In the genomic region with DNA sequence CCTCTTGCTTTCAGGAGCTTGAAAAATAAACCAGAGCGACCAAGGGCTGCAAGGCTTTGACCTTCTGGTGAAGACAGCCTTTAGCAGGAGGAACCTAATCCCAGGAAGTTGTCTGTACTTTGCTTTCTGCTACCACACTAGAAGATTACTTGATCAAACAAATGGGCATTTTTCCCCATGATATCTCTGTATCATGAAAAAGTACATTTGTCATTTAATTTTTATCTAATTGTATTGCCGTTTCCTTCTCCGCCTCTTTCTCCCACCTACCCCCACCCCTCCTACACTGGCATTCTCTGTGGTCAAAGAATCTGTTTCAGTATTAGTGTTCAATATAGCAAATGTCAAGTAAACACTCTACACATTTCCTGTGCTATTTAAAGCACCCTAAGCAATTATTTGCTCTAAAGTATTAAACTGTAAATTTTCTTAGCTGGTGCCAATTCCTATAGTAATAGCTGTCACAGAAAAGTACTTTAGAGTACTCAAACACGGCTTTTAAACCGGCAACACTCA, we compare ENCODE assay signal across 8 cellular contexts. TPM values are rescaled to one million over a fixed set of nuclear protein-coding genes. Genes with fewer than 3 reads are reported as not detected.
A peak's percentile ranks its signal among the peaks of the same experiment; 100 is the strongest.
DNase-seq lines count a peak whose midpoint lies in the region; ATAC-seq and TF ChIP-seq lines count a peak whose summit lies in the region.

No MANE protein-coding gene starts in this region.

- H4K20me1 ChIP-seq in Karpas-422 (ENCODE audit: insufficient read depth, low read depth, low read length): no peaks in the 10 kb centered on the region

- ATAC-seq in activated CD4-positive, CD25-positive, alpha-beta regulatory T cell treated with anti-CD3 and anti-CD28 coated beads, Interleukin-2, amount 50 U/mL, for 24 hours: peak; percentile 88 to 93
- ATAC-seq in HG03039 (IDR thresholded peaks at IDR 0.05; ENCODE audit: unreplicated experiment): peak; percentile 96
- ATAC-seq in stimulated activated effector memory CD8-positive, alpha-beta T cell treated with anti-CD3 and anti-CD28 coated beads, Interleukin-12 subunit alpha, Interleukin-12 subunit beta, amount 100 ng/mL, for 72 hours: peak; percentile 84

- H2AFZ ChIP-seq in Karpas-422 (ENCODE audit: low read length): no peak overlapping the region

- H3K4me3 Mint-ChIP-seq in stimulated activated effector memory CD8-positive, alpha-beta T cell treated with anti-CD3 and anti-CD28 coated beads, Interleukin-12 subunit alpha, Interleukin-12 subunit beta, amount 100 ng/mL, for 72 hours: peak overlapping the region; percentile 45

- H3K36me3 ChIP-seq in Karpas-422 (ENCODE audit: insufficient read depth, low read length): no peaks in the 10 kb centered on the region
- no peaks in the 10 kb centered on the region for H3K36me3 ChIP-seq in brain microvascular endothelial cell (replicated peaks)

- H3K9me3 Mint-ChIP-seq in stimulated activated effector memory CD8-positive, alpha-beta T cell treated with anti-CD3 and anti-CD28 coated beads, Interleukin-12 subunit alpha, Interleukin-12 subunit beta, amount 100 ng/mL, for 72 hours: no peaks in the 10 kb centered on the region

- peaks cover 56% of the 10 kb centered on the region for H3K4me1 Mint-ChIP-seq in stimulated activated effector memory CD8-positive, alpha-beta T cell treated with anti-CD3 and anti-CD28 coated beads, Interleukin-12 subunit alpha, Interleukin-12 subunit beta, amount 100 ng/mL, for 72 hours

- H3K27me3 ChIP-seq in Karpas-422 (ENCODE audit: low read length): no peaks in the 10 kb centered on the region
- no peaks in the 10 kb centered on the region for H3K27me3 ChIP-seq in brain microvascular endothelial cell (replicated peaks)

- peak overlapping the region; percentile 84 for H3K27ac Mint-ChIP-seq in stimulated activated effector memory CD8-positive, alpha-beta T cell treated with anti-CD3 and anti-CD28 coated beads, Interleukin-12 subunit alpha, Interleukin-12 subunit beta, amount 100 ng/mL, for 72 hours

- peaks cover 57% of the 10 kb centered on the region for H3K36me3 Mint-ChIP-seq in stimulated activated effector memory CD8-positive, alpha-beta T cell treated with anti-CD3 and anti-CD28 coated beads, Interleukin-12 subunit alpha, Interleukin-12 subunit beta, amount 100 ng/mL, for 72 hours

- no peaks in the 10 kb centered on the region for H3K4me1 ChIP-seq in Karpas-422 (ENCODE audit: low read length)

- H3K9me3 ChIP-seq in Karpas-422 (ENCODE audit: low read length): no peaks in the 10 kb centered on the region

- no peak for DNase-seq in activated CD4-positive, CD25-positive, alpha-beta regulatory T cell treated with anti-CD3 and anti-CD28 coated beads, Interleukin-2, amount 50 U/mL, for 72 hours
- peak; percentile 26 to 38 for DNase-seq in activated CD4-positive, alpha-beta T cell treated with anti-CD3 and anti-CD28 coated beads, Interleukin-2, amount 50 U/mL, for 4 hours
- no peak for DNase-seq in stimulated activated effector memory CD8-positive, alpha-beta T cell treated with anti-CD3 and anti-CD28 coated beads, Interleukin-12 subunit alpha, Interleukin-12 subunit beta, amount 100 ng/mL, for 72 hours (ENCODE audit: low spot score in 2 of 2)
- DNase-seq in pons (ENCODE audit: low spot score) (no peak), Karpas-422 (no peak), brain microvascular endothelial cell (no peak)

- in situ Hi-C loops in brain microvascular endothelial cell (cut with HindIII; ENCODE audit: low pct_ligation_motif_present, low sequenced_read_pairs): no loop called here

- H3K9ac ChIP-seq in Karpas-422 (ENCODE audit: low read length): no peak overlapping the region

- H3K27ac ChIP-seq in Karpas-422 (ENCODE audit: low read length) (no peak overlapping the region), brain microvascular endothelial cell (no peak overlapping the region)

- H3K4me2 ChIP-seq in Karpas-422 (ENCODE audit: low read depth, low read length, poor library complexity, severe bottlenecking): no peak overlapping the region

- H3K4me3 ChIP-seq in Karpas-422 (ENCODE audit: low read length) (no peak overlapping the region), brain microvascular endothelial cell (ENCODE audit: low read depth, low read length) (no peak overlapping the region)

- H3K9me2 ChIP-seq in Karpas-422 (replicated peaks; ENCODE audit: insufficient read depth, low read length): no peaks in the 10 kb centered on the region

- H3K79me2 ChIP-seq in Karpas-422 (ENCODE audit: low read length): no peaks in the 10 kb centered on the region

- no peak for TF ChIP-seq CTCF in brain microvascular endothelial cell (IDR thresholded peaks at IDR 0.05; ENCODE audit: low read depth, low read length, missing control alignments)

RNA-seq across cellular contexts. Expression of gene ATXN1, which starts 29.7 kb away (rescaled TPM):
- 0.37 and 1.2 TPM in 2 replicates for total RNA-seq in Karpas-422 (2014; rRNA removed; shearing (Covaris generic); ENCODE audit: low replicate concordance)

Comparison
In these comparisons a context has a peak if more than half of its experiments do, and no peak if none do; other contexts are left out.
1. DNase-seq: peak in activated CD4-positive, alpha-beta T cell treated with anti-CD3 and anti-CD28 coated beads, Interleukin-2, amount 50 U/mL, for 4 hours (2 of 2); none in activated CD4-positive, CD25-positive, alpha-beta regulatory T cell treated with anti-CD3 and anti-CD28 coated beads, Interleukin-2, amount 50 U/mL, for 72 hours (single experiment), stimulated activated effector memory CD8-positive, alpha-beta T cell treated with anti-CD3 and anti-CD28 coated beads, Interleukin-12 subunit alpha, Interleukin-12 subunit beta, amount 100 ng/mL, for 72 hours (0 of 2), pons (single experiment), Karpas-422 (single experiment) and brain microvascular endothelial cell (single experiment).
2. Peak in every context shown above with its lines, with median percentiles within 50 percentile points of each other: ATAC-seq.